ENCODE assay signal across 8 cellular contexts in genomic region chr5:39058178-39058577, GRCh38. TPM values are rescaled to one million over a fixed set of nuclear protein-coding genes. Genes with fewer than 3 reads are reported as not detected.
DNase-seq lines count a peak whose midpoint lies in the region; ATAC-seq and TF ChIP-seq lines count a peak whose summit lies in the region.

No MANE protein-coding gene starts in this region.

- peaks cover 87% of the 10 kb centered on the region for H3K4me1 Mint-ChIP-seq in CD8-positive, alpha-beta T cell (ENCODE audit: low read depth)

- H3K4me3 ChIP-seq in CD8-positive, alpha-beta T cell (ENCODE audit: low read depth, low read length) = no peak overlapping the region
- peak overlapping the region; percentile 46 for H3K4me3 ChIP-seq in fibroblast of the aortic adventitia (ENCODE audit: low read depth, low read length)

- H3K36me3 Mint-ChIP-seq in CD8-positive, alpha-beta T cell = peaks cover 14% of the 10 kb centered on the region

- TF ChIP-seq CTCF in CD8-positive, alpha-beta T cell (IDR thresholded peaks at IDR 0.05) = no peak
- TF ChIP-seq CTCF in fibroblast of the aortic adventitia (IDR thresholded peaks at IDR 0.05; ENCODE audit: insufficient read depth, low read length) = no peak

- no peaks in the 10 kb centered on the region for H3K36me3 ChIP-seq in CD8-positive, alpha-beta T cell (ENCODE audit: insufficient read depth, low read length)

- intact Hi-C loops in CD8-positive, alpha-beta T cell (cut with DNase I, micrococcal nuclease) = loop anchor here in 1 of 2 experiments (2.0 to 5.0 kb wide), 2 partner anchors 15 to 41 kb away; no protein-coding TSS in a partner anchor

- peak overlapping the region; percentile 37 for H3K27ac Mint-ChIP-seq in CD8-positive, alpha-beta T cell

- H3K9me3 Mint-ChIP-seq in CD8-positive, alpha-beta T cell = no peaks in the 10 kb centered on the region

- no peaks in the 10 kb centered on the region for H3K27me3 ChIP-seq in CD8-positive, alpha-beta T cell (ENCODE audit: insufficient read depth, low read length)

- POLR2A ChIA-PET in CD8-positive, alpha-beta T cell (lab: Charles Lee) = no interaction called here

- no peaks in the 10 kb centered on the region for H3K9me3 ChIP-seq in CD8-positive, alpha-beta T cell (ENCODE audit: low read length)

- CTCF ChIA-PET in CD8-positive, alpha-beta T cell (lab: Charles Lee) = no interaction called here

- peaks cover 53% of the 10 kb centered on the region for H3K4me1 ChIP-seq in CD8-positive, alpha-beta T cell (ENCODE audit: insufficient read depth, low read length)

- H3K27ac ChIP-seq in CD8-positive, alpha-beta T cell (ENCODE audit: low read depth, low read length) = no peak overlapping the region

- H3K4me3 Mint-ChIP-seq in CD8-positive, alpha-beta T cell = peak overlapping the region; percentile 54

- peak; percentile 31 for ATAC-seq in CD8-positive, alpha-beta T cell
- ATAC-seq in GM19452 (IDR thresholded peaks at IDR 0.05; ENCODE audit: unreplicated experiment) (peak; percentile 79), HG03442 (IDR thresholded peaks at IDR 0.05; ENCODE audit: unreplicated experiment) (peak; percentile 77)

- no peak for DNase-seq in CD8-positive, alpha-beta T cell
- DNase-seq in fibroblast of the aortic adventitia (ENCODE audit: low read depth) = no peak
- DNase-seq in SIG-M5 treated with dmso at 0.1 percent for 504 hours (lab: John Stamatoyannopoulos, UW; ENCODE audit: unreplicated experiment) = no peak
- DNase-seq in iPS-NIHi7 (ENCODE audit: extremely low spot score) = no peak
- DNase-seq in AG08395 (ENCODE audit: low spot score) = no peak
- DNase-seq in cerebellar nuclear complex (lab: John Stamatoyannopoulos, UW) = no peak

- H3K27me3 Mint-ChIP-seq in CD8-positive, alpha-beta T cell (ENCODE audit: low read depth) = no peaks in the 10 kb centered on the region

RNA-seq across cellular contexts. Expression of gene RICTOR, which starts 16.0 kb away (rescaled TPM):
- 100 to 1,000 TPM; 116 to 128 TPM for total RNA-seq in CD8-positive, alpha-beta T cell
- 17.3 and 55.0 TPM in 2 replicates for total RNA-seq in fibroblast of the aortic adventitia (ENCODE audit: low replicate concordance)
